ENCODE assay signal across 23 cellular contexts in genomic region chr11:72100009-72100408, GRCh38. TPM values are rescaled to one million over a fixed set of nuclear protein-coding genes. Genes with fewer than 3 reads are reported as not detected.
A peak's percentile ranks its signal among the peaks of the same experiment; 100 is the strongest.
DNase-seq lines count a peak whose midpoint lies in the region; ATAC-seq, FAIRE-seq and TF ChIP-seq lines count a peak whose summit lies in the region.
"Had no signal": no experiment of that assay in that cellular context is flagged by ENCODE, and none has a peak within 500 bp of the region (broad histone marks: within the 10 kb centered on the region; RNA-seq: fewer than 3 reads in every experiment).

No MANE protein-coding gene starts in this region.

- H3K36me3 ChIP-seq in GM12878 (ENCODE audit: control insufficient read depth in 2 of 2, insufficient read depth in 2 of 2, low read length in 1 of 2) (peaks cover 16 to 18% of the 10 kb centered on the region in 2 experiments; a peak in 3 of 4 replicates), mucosa of stomach (ENCODE audit: control insufficient read depth, insufficient read depth, low read length) (peaks cover 11% of the 10 kb centered on the region), upper lobe of right lung (peaks cover 36% of the 10 kb centered on the region), body of pancreas (replicated peaks in 1 of 2; ENCODE audit: insufficient read depth in 1 of 2, low read depth in 2 of 2) (peaks cover 14 to 18% of the 10 kb centered on the region in 2 donors)

- H3K79me2 ChIP-seq in GM12878 (ENCODE audit: control insufficient read depth, insufficient read depth, low read length) = peaks cover 44% of the 10 kb centered on the region

- no peak for TF ChIP-seq EP300 in GM12878 (IDR thresholded peaks at IDR 0.05; ENCODE audit: borderline replicate concordance in 1 of 2, control insufficient read depth in 1 of 2, low read depth in 2 of 2, low read length in 2 of 2)

- H3K9ac ChIP-seq in GM12878 (ENCODE audit: control insufficient read depth, insufficient read depth, low read length) (peak overlapping the region; percentile 15; the same call in 1 of the 2 replicates), mucosa of stomach (ENCODE audit: low read length) (peak overlapping the region; percentile 2)

- peak overlapping the region; percentile 57 for H3K27ac ChIP-seq in GM12878 (ENCODE audit: control insufficient read depth, insufficient read depth)
- peak overlapping the region; percentile 28 for H3K27ac ChIP-seq in upper lobe of right lung
- H3K27ac ChIP-seq in body of pancreas = no peak overlapping the region
- H3K27ac ChIP-seq: pancreas, SJSA1 had no signal

- TF ChIP-seq RAD21 in GM12878 (IDR thresholded peaks at IDR 0.05; ENCODE audit: insufficient read depth, low read depth, low read length) = no peak

- H2AFZ ChIP-seq in GM12878 (ENCODE audit: control insufficient read depth, low read depth, low read length) = no peak overlapping the region

- peak overlapping the region; percentile 89 to 91 for H3K27ac Mint-ChIP-seq in natural killer cell
- peak overlapping the region in 1 of 2 donors; percentile 91 for H3K27ac Mint-ChIP-seq in natural killer cell treated with Interleukin-12 subunit alpha and Interleukin-12 subunit beta and Interleukin-15 and Interleukin-18, amount 100 ng/mL, for 72 hours

- RAD21 ChIA-PET in GM12878 (lab: Charles Lee; ENCODE audit: unreplicated experiment) = interaction anchor here (0.8 to 2.9 kb wide), 6 partner anchors 9 to 331 kb away, joined by 3 to 14 read pairs (median 4); no protein-coding TSS in a partner anchor

- TF ChIP-seq POLR2A in GM12878 (IDR thresholded peaks at IDR 0.05; ENCODE audit: low read depth, low read length) = no peak
- no peak for TF ChIP-seq POLR2A in body of pancreas (IDR thresholded peaks at IDR 0.05)

- H3K4me1 ChIP-seq in GM12878 (ENCODE audit: control insufficient read depth, insufficient read depth, low read length) = peaks cover 21% of the 10 kb centered on the region
- H3K4me1 ChIP-seq in mucosa of stomach (ENCODE audit: control insufficient read depth, insufficient read depth, low read length) = peaks cover 22% of the 10 kb centered on the region
- H3K4me1 ChIP-seq in upper lobe of right lung = peaks cover 37% of the 10 kb centered on the region
- peaks cover 27% of the 10 kb centered on the region for H3K4me1 ChIP-seq in body of pancreas

- H3K4me3 Mint-ChIP-seq in natural killer cell = no peak overlapping the region
- H3K4me3 Mint-ChIP-seq in natural killer cell treated with Interleukin-12 subunit alpha and Interleukin-12 subunit beta and Interleukin-15 and Interleukin-18, amount 100 ng/mL, for 72 hours = no peak overlapping the region
- H3K4me3 Mint-ChIP-seq: activated T-helper 1 cell treated with anti-CD3 and anti-CD28 coated beads, Interleukin-12 subunit alpha, Interleukin-12 subunit beta, Interleukin-2, Interleukin-4 antibody, amounts not matched to agents 30 ng/mL and 10 ng/mL and 1 ng/mL, durations not matched to agents 14 hours and 24 hours and 36 hours had no signal

- ATAC-seq in natural killer cell (no peak), GM12878 (no peak), upper lobe of right lung (no peak), body of pancreas (no peak)
- ATAC-seq in natural killer cell treated with Interleukin-12 subunit alpha and Interleukin-12 subunit beta and Interleukin-15 and Interleukin-18, amount 100 ng/mL, for 72 hours = no peak
- ATAC-seq: esophagus mucosa, pancreas had no signal

- H3K9me3 ChIP-seq in GM12878 (replicated peaks; ENCODE audit: control insufficient read depth, insufficient read depth, low read length) = no peaks in the 10 kb centered on the region
- no peaks in the 10 kb centered on the region for H3K9me3 ChIP-seq in mucosa of stomach (ENCODE audit: control insufficient read depth, low read length)
- H3K9me3 ChIP-seq in upper lobe of right lung = no peaks in the 10 kb centered on the region
- no peaks in the 10 kb centered on the region for H3K9me3 ChIP-seq in body of pancreas
- H3K9me3 ChIP-seq: pancreas, SJSA1 had no signal

- POLR2A ChIA-PET in GM12878 (lab: Charles Lee) = interaction anchor here (0.5 to 1.3 kb wide), 2 partner anchors 43 to 70 kb away, joined by 3 to 4 read pairs; no protein-coding TSS in a partner anchor

- 68% methylated on average over 3 of the region's 3 CpGs for WGBS in GM12878 (ENCODE audit: insufficient coverage, insufficient replicate concordance, low lambda C conversion rate, missing lambda C conversion rate)
- 58 to 75% methylated on average over 3 of the region's 3 CpGs for WGBS in body of pancreas, 2 donors

- intact Hi-C loops in natural killer cell (cut with micrococcal nuclease) (no loop called here), GM12878 (cut with micrococcal nuclease; ENCODE audit: unreplicated experiment) (no loop called here), upper lobe of right lung (cut with DNase I) (no loop called here), body of pancreas (cut with DNase I) (no loop called here)

- H4K20me1 ChIP-seq in GM12878 (ENCODE audit: control insufficient read depth, insufficient read depth) = no peaks in the 10 kb centered on the region

- H3K27me3 Mint-ChIP-seq in natural killer cell (ENCODE audit: low read depth in 2 of 2) = no peaks in the 10 kb centered on the region
- no peaks in the 10 kb centered on the region for H3K27me3 Mint-ChIP-seq in natural killer cell treated with Interleukin-12 subunit alpha and Interleukin-12 subunit beta and Interleukin-15 and Interleukin-18, amount 100 ng/mL, for 72 hours

- no peaks in the 10 kb centered on the region for H3K27me3 ChIP-seq in GM12878 (replicated peaks in 1 of 2; ENCODE audit: control insufficient read depth in 2 of 2, insufficient read depth in 2 of 2, low read length in 1 of 2)
- no peaks in the 10 kb centered on the region for H3K27me3 ChIP-seq in mucosa of stomach (ENCODE audit: control insufficient read depth, insufficient read depth, low read length)
- no peaks in the 10 kb centered on the region for H3K27me3 ChIP-seq in upper lobe of right lung
- no peaks in the 10 kb centered on the region for H3K27me3 ChIP-seq in body of pancreas
- H3K27me3 ChIP-seq: pancreas, SJSA1 had no signal

- DNase-seq in natural killer cell (no peak), GM12878 (ENCODE audit: low read depth, low spot score) (no peak), upper lobe of right lung (no peak), NCI-H345 (lab: John Stamatoyannopoulos, UW) (no peak), body of pancreas (no peak), NCI-H146 (lab: John Stamatoyannopoulos, UW) (no peak)
- DNase-seq in natural killer cell treated with Interleukin-12 subunit alpha and Interleukin-12 subunit beta and Interleukin-15 and Interleukin-18, amount 100 ng/mL, for 72 hours (ENCODE audit: low spot score) = no peak
- DNase-seq: activated CD4-positive, alpha-beta T cell treated with anti-CD3 and anti-CD28 coated beads, Interleukin-2, amount 50 U/mL, for 4 hours; head of caudate nucleus; islet precursor cell; midbrain; NCI-H1436; NCI-H446; pancreas; stimulated activated naive CD4-positive, alpha-beta T cell treated with Interleukin-2 at 50 U/mL for 16 hours had no signal

- no peaks in the 10 kb centered on the region for H3K36me3 Mint-ChIP-seq in natural killer cell
- H3K36me3 Mint-ChIP-seq in natural killer cell treated with Interleukin-12 subunit alpha and Interleukin-12 subunit beta and Interleukin-15 and Interleukin-18, amount 100 ng/mL, for 72 hours = peaks cover 5% of the 10 kb centered on the region

- TF ChIP-seq CTCF in natural killer cell (IDR thresholded peaks at IDR 0.05) = no peak
- TF ChIP-seq CTCF in GM12878 (IDR thresholded peaks at IDR 0.05 in 2 of 3, conservative IDR thresholded peaks at IDR 0.05 in 1 of 3; ENCODE audit: control insufficient read depth in 2 of 3, extremely low read depth in 1 of 3, insufficient read depth in 1 of 3, low read depth in 3 of 3, low read length in 3 of 3) = no peak
- no peak for TF ChIP-seq CTCF in upper lobe of right lung (IDR thresholded peaks at IDR 0.05)
- TF ChIP-seq CTCF in body of pancreas (IDR thresholded peaks at IDR 0.05) = no peak

- SMC1A ChIA-PET in GM12878 (lab: Charles Lee; ENCODE audit: uncharacterized antibody, unreplicated experiment) = interaction anchor here (0.8 to 14.0 kb wide), 7 partner anchors 9 to 315 kb away, joined by 3 to 245 read pairs (median 6); partner anchors contain the start of gene ANAPC15

- peak overlapping the region; percentile 95 for H3K4me2 ChIP-seq in GM12878 (ENCODE audit: control insufficient read depth, insufficient read depth)
- H3K4me2 ChIP-seq: smooth muscle cell had no signal

- H3K9me3 Mint-ChIP-seq in natural killer cell = no peaks in the 10 kb centered on the region
- H3K9me3 Mint-ChIP-seq in natural killer cell treated with Interleukin-12 subunit alpha and Interleukin-12 subunit beta and Interleukin-15 and Interleukin-18, amount 100 ng/mL, for 72 hours = no peaks in the 10 kb centered on the region
- H3K9me3 Mint-ChIP-seq: activated T-helper 1 cell treated with anti-CD3 and anti-CD28 coated beads, Interleukin-12 subunit alpha, Interleukin-12 subunit beta, Interleukin-2, Interleukin-4 antibody, amounts not matched to agents 30 ng/mL and 10 ng/mL and 1 ng/mL, durations not matched to agents 14 hours and 24 hours and 36 hours had no signal

- in situ Hi-C loops in GM12878 (cut with MboI) = no loop called here

- CTCF ChIA-PET in GM12878 (lab: Yijun Ruan, JAX) = interaction anchor here (1.1 to 14.0 kb wide), 5 partner anchors 9 to 73 kb away, joined by 3 to 416 read pairs (median 6); no protein-coding TSS in a partner anchor

- H3K4me3 ChIP-seq in GM12878 (peak overlapping the region; percentile 94; the same call in 1 of the 2 replicates), mucosa of stomach (ENCODE audit: low read length) (no peak overlapping the region), upper lobe of right lung (no peak overlapping the region), body of pancreas (no peak overlapping the region)
- H3K4me3 ChIP-seq: pancreas, SJSA1, smooth muscle cell had no signal

- peaks cover 43 to 51% of the 10 kb centered on the region in 2 donors for H3K4me1 Mint-ChIP-seq in natural killer cell
- peaks cover 37 to 43% of the 10 kb centered on the region in 2 donors for H3K4me1 Mint-ChIP-seq in natural killer cell treated with Interleukin-12 subunit alpha and Interleukin-12 subunit beta and Interleukin-15 and Interleukin-18, amount 100 ng/mL, for 72 hours (ENCODE audit: low read depth in 2 of 2)

- FAIRE-seq in GM12878 (lab: Jason Lieb, UNC) = no peak
- FAIRE-seq: D721Med, GM18507, pancreas, TTC549 had no signal

- no TSS peak for BruUV-seq in GM12878 (replicated peaks; lab: Mats Ljungman, UMichigan)

RNA-seq across cellular contexts. Expression of gene LAMTOR1, which starts 3.1 kb away (rescaled TPM):
- 10 to 100 TPM; 55.5 to 62.9 (median 56.2) TPM for total RNA-seq in natural killer cell
- total RNA-seq in natural killer cell treated with Interleukin-12 subunit alpha and Interleukin-12 subunit beta and Interleukin-15 and Interleukin-18, amount 100 ng/mL, for 72 hours = 10 to 100 TPM; 65.7 to 66.9 TPM
- 30.6 and 35.0 TPM in 2 replicates for total RNA-seq in GM12878 (2013; cell fraction: nucleolus; rRNA removed)
- total RNA-seq in GM12878 (2014; rRNA removed) = 112 and 127 TPM in 2 replicates
- 59.8 and 66.5 TPM in 2 replicates for total RNA-seq in GM12878 (2014; rRNA removed; fragmentation: Illumina TruSeq; extraction: Trizol)
- 80.8 and 82.1 TPM in 2 replicates for total RNA-seq in GM12878 (2021)
- polyA plus RNA-seq in GM12878 (2011; ENCODE audit: low read depth) = 57.1 TPM
- polyA plus RNA-seq in GM12878 (2011; rRNA removed) = 45.8 and 58.8 TPM in 2 replicates
- 99.0 and 108 TPM in 2 replicates for polyA plus RNA-seq in GM12878 (2011; cell fraction: cytosol; rRNA removed)
- polyA plus RNA-seq in GM12878 (2011; cell fraction: nucleus; rRNA removed) = 65.8 and 80.4 TPM in 2 replicates
- polyA plus RNA-seq in GM12878 (2012) = 71.6 and 72.6 TPM in 2 replicates
- 75.6 and 94.4 TPM in 2 replicates for polyA plus RNA-seq in GM12878 (2014; fragmentation: Illumina TruSeq; extraction: Trizol)
- 100 to 1,000 TPM in 1 of 2 experiments, 10 to 100 TPM in 1; 85.1 to 126 TPM for polyA plus RNA-seq in GM12878 (2014; fragmentation: Nextera tagmentation; extraction: Ambion mirVana)
- 126 and 128 TPM in 2 replicates for polyA plus RNA-seq in GM12878 (2014; rRNA removed)
- 100 to 1,000 TPM; 139 to 141 TPM for polyA plus RNA-seq in GM12878 (2016; fragmentation: Nextera tagmentation; extraction: Ambion mirVana)
- 99.0 and 105 TPM in 2 replicates for polyA minus RNA-seq in GM12878 (2011; rRNA and poly(A)+ RNA removed)
- 45.6 and 60.0 TPM in 2 replicates for polyA minus RNA-seq in GM12878 (2011; cell fraction: cytosol; rRNA and poly(A)+ RNA removed)
- polyA minus RNA-seq in GM12878 (2011; cell fraction: nucleus; rRNA and poly(A)+ RNA removed) = 33.1 and 62.5 TPM in 2 replicates
- 100 TPM for total RNA-seq in upper lobe of right lung
- 10 to 100 TPM; 65.6 to 66.9 TPM for total RNA-seq in body of pancreas

RNA-seq across cellular contexts. Expression of gene TOMT, which starts 5.7 kb away (rescaled TPM):
- total RNA-seq in natural killer cell (not detected), GM12878 (2014; rRNA removed) (not detected in 2 replicates), GM12878 (2014; rRNA removed; fragmentation: Illumina TruSeq; extraction: Trizol) (not detected in 2 replicates), GM12878 (2021) (not detected in 2 replicates), upper lobe of right lung (not detected), body of pancreas (not detected)
- under 1 TPM in 1 of 2 donors, not detected in 1; 0.45 TPM for total RNA-seq in natural killer cell treated with Interleukin-12 subunit alpha and Interleukin-12 subunit beta and Interleukin-15 and Interleukin-18, amount 100 ng/mL, for 72 hours
- not detected in 2 replicates for total RNA-seq in GM12878 (2013; cell fraction: nucleolus; rRNA removed)
- not detected for polyA plus RNA-seq in GM12878 (2011; ENCODE audit: low read depth)
- polyA plus RNA-seq in GM12878 (2011; rRNA removed) (not detected in 2 replicates), GM12878 (2014; fragmentation: Illumina TruSeq; extraction: Trizol) (not detected in 2 replicates), GM12878 (2014; fragmentation: Nextera tagmentation; extraction: Ambion mirVana) (not detected), GM12878 (2014; rRNA removed) (not detected in 2 replicates), GM12878 (2016; fragmentation: Nextera tagmentation; extraction: Ambion mirVana) (not detected)
- not detected in 2 replicates for polyA plus RNA-seq in GM12878 (2011; cell fraction: cytosol; rRNA removed)
- not detected in 2 replicates for polyA plus RNA-seq in GM12878 (2011; cell fraction: nucleus; rRNA removed)
- polyA plus RNA-seq in GM12878 (2012) = not detected in 2 replicates
- polyA minus RNA-seq in GM12878 (2011; rRNA and poly(A)+ RNA removed) = not detected in 2 replicates
- polyA minus RNA-seq in GM12878 (2011; cell fraction: cytosol; rRNA and poly(A)+ RNA removed) = not detected in 2 replicates
- polyA minus RNA-seq in GM12878 (2011; cell fraction: nucleus; rRNA and poly(A)+ RNA removed) = not detected in 2 replicates
- total RNA-seq: activated T-helper 1 cell treated with anti-CD3 and anti-CD28 coated beads, Interleukin-12 subunit alpha, Interleukin-12 subunit beta, Interleukin-2, Interleukin-4 antibody, amounts not matched to agents 30 ng/mL and 10 ng/mL and 1 ng/mL, durations not matched to agents 14 hours and 24 hours and 36 hours; esophagus mucosa; pancreas; SJSA1; smooth muscle cell had no signal
- polyA plus RNA-seq: pancreas, smooth muscle cell had no signal

RNA-seq across cellular contexts. Expression of gene ANAPC15, which starts 12.5 kb away (rescaled TPM):
- total RNA-seq in natural killer cell (10 to 100 TPM; 22.0 to 38.3 (median 29.7) TPM), GM12878 (2014; rRNA removed) (78.0 and 83.4 TPM in 2 replicates), GM12878 (2014; rRNA removed; fragmentation: Illumina TruSeq; extraction: Trizol) (88.3 and 88.6 TPM in 2 replicates), GM12878 (2021) (81.0 and 85.6 TPM in 2 replicates), upper lobe of right lung (25.2 TPM), body of pancreas (10 to 100 TPM; 14.2 to 22.1 TPM)
- 10 to 100 TPM; 37.4 to 37.7 TPM for total RNA-seq in natural killer cell treated with Interleukin-12 subunit alpha and Interleukin-12 subunit beta and Interleukin-15 and Interleukin-18, amount 100 ng/mL, for 72 hours
- total RNA-seq in GM12878 (2013; cell fraction: nucleolus; rRNA removed) = 7.3 and 14.1 TPM in 2 replicates
- 72.9 TPM for polyA plus RNA-seq in GM12878 (2011; ENCODE audit: low read depth)
- polyA plus RNA-seq in GM12878 (2011; rRNA removed) (84.6 and 99.6 TPM in 2 replicates), GM12878 (2014; fragmentation: Illumina TruSeq; extraction: Trizol) (91.9 and 118 TPM in 2 replicates), GM12878 (2014; fragmentation: Nextera tagmentation; extraction: Ambion mirVana) (100 to 1,000 TPM; 230 to 372 TPM), GM12878 (2014; rRNA removed) (84.3 and 86.0 TPM in 2 replicates), GM12878 (2016; fragmentation: Nextera tagmentation; extraction: Ambion mirVana) (100 to 1,000 TPM; 126 to 141 TPM)
- 86.3 and 97.5 TPM in 2 replicates for polyA plus RNA-seq in GM12878 (2011; cell fraction: cytosol; rRNA removed)
- polyA plus RNA-seq in GM12878 (2011; cell fraction: nucleus; rRNA removed) = 52.6 and 65.7 TPM in 2 replicates
- polyA plus RNA-seq in GM12878 (2012) = 66.1 and 85.8 TPM in 2 replicates
- 49.0 and 65.4 TPM in 2 replicates for polyA minus RNA-seq in GM12878 (2011; rRNA and poly(A)+ RNA removed)
- polyA minus RNA-seq in GM12878 (2011; cell fraction: cytosol; rRNA and poly(A)+ RNA removed) = 10.2 and 12.1 TPM in 2 replicates
- polyA minus RNA-seq in GM12878 (2011; cell fraction: nucleus; rRNA and poly(A)+ RNA removed) = 13.3 and 19.8 TPM in 2 replicates

RNA-seq across cellular contexts. Expression of gene LRRC51, which starts 19.4 kb away (rescaled TPM):
- total RNA-seq in natural killer cell = 1 to 10 TPM; 2.0 to 3.1 (median 2.5) TPM
- 1 to 10 TPM; 3.5 to 7.2 TPM for total RNA-seq in natural killer cell treated with Interleukin-12 subunit alpha and Interleukin-12 subunit beta and Interleukin-15 and Interleukin-18, amount 100 ng/mL, for 72 hours
- 1.3 and 1.4 TPM in 2 replicates for total RNA-seq in GM12878 (2013; cell fraction: nucleolus; rRNA removed)
- total RNA-seq in GM12878 (2014; rRNA removed) = 4.0 and 5.6 TPM in 2 replicates
- total RNA-seq in GM12878 (2014; rRNA removed; fragmentation: Illumina TruSeq; extraction: Trizol) = 4.1 and 4.7 TPM in 2 replicates
- 2.6 and 5.5 TPM in 2 replicates for total RNA-seq in GM12878 (2021)
- 2.8 TPM for polyA plus RNA-seq in GM12878 (2011; ENCODE audit: low read depth)
- 6.1 and 8.6 TPM in 2 replicates for polyA plus RNA-seq in GM12878 (2011; rRNA removed)
- polyA plus RNA-seq in GM12878 (2011; cell fraction: cytosol; rRNA removed) = 7.7 and 9.9 TPM in 2 replicates
- polyA plus RNA-seq in GM12878 (2011; cell fraction: nucleus; rRNA removed) = 3.6 and 5.0 TPM in 2 replicates
- 3.6 and 7.1 TPM in 2 replicates for polyA plus RNA-seq in GM12878 (2012)
- polyA plus RNA-seq in GM12878 (2014; fragmentation: Illumina TruSeq; extraction: Trizol) = 6.4 and 11.7 TPM in 2 replicates
- polyA plus RNA-seq in GM12878 (2014; fragmentation: Nextera tagmentation; extraction: Ambion mirVana) = 1 to 10 TPM; 4.7 to 6.2 TPM
- polyA plus RNA-seq in GM12878 (2014; rRNA removed) = 7.5 and 7.8 TPM in 2 replicates
- 1 to 10 TPM; 3.1 to 6.1 TPM for polyA plus RNA-seq in GM12878 (2016; fragmentation: Nextera tagmentation; extraction: Ambion mirVana)
- 8.6 and 10.5 TPM in 2 replicates for polyA minus RNA-seq in GM12878 (2011; rRNA and poly(A)+ RNA removed)
- 1.6 and 6.0 TPM in 2 replicates for polyA minus RNA-seq in GM12878 (2011; cell fraction: cytosol; rRNA and poly(A)+ RNA removed)
- 0.73 and 1.4 TPM in 2 replicates for polyA minus RNA-seq in GM12878 (2011; cell fraction: nucleus; rRNA and poly(A)+ RNA removed)
- total RNA-seq in upper lobe of right lung = 6.8 TPM
- 1 to 10 TPM; 2.3 to 9.9 TPM for total RNA-seq in body of pancreas

RNA-seq across cellular contexts. Expression of gene NUMA1, which starts 19.7 kb away (rescaled TPM):
- total RNA-seq in natural killer cell (100 to 1,000 TPM; 261 to 290 (median 262) TPM), GM12878 (2014; rRNA removed) (82.3 and 88.1 TPM in 2 replicates), GM12878 (2014; rRNA removed; fragmentation: Illumina TruSeq; extraction: Trizol) (44.3 TPM in 2 replicates), GM12878 (2021) (102 and 111 TPM in 2 replicates), upper lobe of right lung (192 TPM), body of pancreas (100 to 1,000 TPM; 173 to 191 TPM)
- 100 to 1,000 TPM; 181 to 216 TPM for total RNA-seq in natural killer cell treated with Interleukin-12 subunit alpha and Interleukin-12 subunit beta and Interleukin-15 and Interleukin-18, amount 100 ng/mL, for 72 hours
- 241 and 261 TPM in 2 replicates for total RNA-seq in GM12878 (2013; cell fraction: nucleolus; rRNA removed)
- polyA plus RNA-seq in GM12878 (2011; ENCODE audit: low read depth) = 53.5 TPM
- polyA plus RNA-seq in GM12878 (2011; rRNA removed) (32.7 and 61.5 TPM in 2 replicates), GM12878 (2014; fragmentation: Illumina TruSeq; extraction: Trizol) (36.7 and 60.6 TPM in 2 replicates), GM12878 (2014; fragmentation: Nextera tagmentation; extraction: Ambion mirVana) (1 to 10 TPM; 5.5 to 7.1 TPM), GM12878 (2014; rRNA removed) (77.3 and 84.6 TPM in 2 replicates), GM12878 (2016; fragmentation: Nextera tagmentation; extraction: Ambion mirVana) (10 to 100 TPM; 58.1 to 63.5 TPM)
- 69.4 and 72.3 TPM in 2 replicates for polyA plus RNA-seq in GM12878 (2011; cell fraction: cytosol; rRNA removed)
- 236 and 254 TPM in 2 replicates for polyA plus RNA-seq in GM12878 (2011; cell fraction: nucleus; rRNA removed)
- polyA plus RNA-seq in GM12878 (2012) = 95.7 and 106 TPM in 2 replicates
- 115 and 125 TPM in 2 replicates for polyA minus RNA-seq in GM12878 (2011; rRNA and poly(A)+ RNA removed)
- polyA minus RNA-seq in GM12878 (2011; cell fraction: cytosol; rRNA and poly(A)+ RNA removed) = 46.7 and 48.0 TPM in 2 replicates
- 90.7 and 135 TPM in 2 replicates for polyA minus RNA-seq in GM12878 (2011; cell fraction: nucleus; rRNA and poly(A)+ RNA removed)

Comparison
In these comparisons a context has a peak if more than half of its experiments do, and no peak if none do; other contexts are left out.
1. H3K27ac ChIP-seq: peak in GM12878 (single experiment) and upper lobe of right lung (single experiment); none in body of pancreas (0 of 4).